In genomic region chr15:92907229-92907628, GRCh38 we compare ENCODE assay signal across 8 cellular contexts. TPM values are rescaled to one million over a fixed set of nuclear protein-coding genes. Genes with fewer than 3 reads are reported as not detected.
DNase-seq lines count a peak whose midpoint lies in the region; ATAC-seq and TF ChIP-seq lines count a peak whose summit lies in the region.

No MANE protein-coding gene starts in this region.

- H3K4me3 Mint-ChIP-seq in GM23338: peak overlapping the region; percentile 31; the same call in 2 of the 3 replicates

- H3K4me1 ChIP-seq in GM23338 (ENCODE audit: insufficient read depth): peaks cover 39% of the 10 kb centered on the region
- H3K4me1 ChIP-seq in skeletal muscle satellite cell (ENCODE audit: control insufficient read depth, insufficient read depth, low read length): peaks cover 61% of the 10 kb centered on the region

- H3K9me3 ChIP-seq in skeletal muscle satellite cell (replicated peaks; ENCODE audit: low read length): no peaks in the 10 kb centered on the region

- no peak overlapping the region for H2AFZ ChIP-seq in GM23338

- H3F3A ChIP-seq in GM23338 (replicated peaks; ENCODE audit: low read depth): no peaks in the 10 kb centered on the region

- no peaks in the 10 kb centered on the region for H3K36me3 ChIP-seq in GM23338 (ENCODE audit: insufficient read depth)
- H3K36me3 ChIP-seq in skeletal muscle satellite cell (ENCODE audit: insufficient read depth, low read length): peaks cover 24% of the 10 kb centered on the region

- H3K9ac ChIP-seq in skeletal muscle satellite cell (ENCODE audit: low read depth, low read length): peak overlapping the region; percentile 96

- no peak for DNase-seq in GM23338 (ENCODE audit: low spot score)
- DNase-seq in fibroblast of the aortic adventitia (ENCODE audit: low read depth): no peak
- no peak for DNase-seq in NOMO-1 treated with DMSO at 0.1 percent for 48 hours (lab: John Stamatoyannopoulos, UW; ENCODE audit: unreplicated experiment)
- DNase-seq in NCI-H1105 (lab: John Stamatoyannopoulos, UW): no peak

- H3K27me3 Mint-ChIP-seq in GM23338 (ENCODE audit: insufficient read depth, low read depth, poor library complexity): peaks cover 18% of the 10 kb centered on the region

- H3K4me1 Mint-ChIP-seq in GM23338: peaks cover 75% of the 10 kb centered on the region

- H3K9me3 Mint-ChIP-seq in GM23338: no peaks in the 10 kb centered on the region; the same call in 2 of the 3 replicates

- peaks cover 36% of the 10 kb centered on the region for H4K20me1 ChIP-seq in GM23338 (replicated peaks; ENCODE audit: insufficient read depth)

- H3K9me2 ChIP-seq in GM23338 (ENCODE audit: insufficient read depth): no peaks in the 10 kb centered on the region

- H3K36me3 Mint-ChIP-seq in GM23338 (ENCODE audit: low read depth): peaks cover 47% of the 10 kb centered on the region

- peak overlapping the region; percentile 78 for H3K27ac Mint-ChIP-seq in GM23338

- H3K4me3 ChIP-seq in GM23338: no peak overlapping the region
- peak overlapping the region; percentile 36 for H3K4me3 ChIP-seq in fibroblast of the aortic adventitia (ENCODE audit: low read depth, low read length)
- peak overlapping the region; percentile 67 for H3K4me3 ChIP-seq in skeletal muscle satellite cell (ENCODE audit: low read length)

- H3K4me2 ChIP-seq in GM23338: no peak overlapping the region
- peak overlapping the region; percentile 92 for H3K4me2 ChIP-seq in skeletal muscle satellite cell (ENCODE audit: low read length)

- no peaks in the 10 kb centered on the region for H3K27me3 ChIP-seq in GM23338 (ENCODE audit: insufficient read depth)
- no peaks in the 10 kb centered on the region for H3K27me3 ChIP-seq in skeletal muscle satellite cell (ENCODE audit: control insufficient read depth, insufficient read depth, low read length)

- ATAC-seq in GM23338 (no peak), GM19397 (IDR thresholded peaks at IDR 0.05; ENCODE audit: unreplicated experiment) (no peak), HG02798 (IDR thresholded peaks at IDR 0.05; ENCODE audit: poor library complexity, unreplicated experiment) (no peak)

- H3K27ac ChIP-seq in GM23338 (ENCODE audit: low read depth): no peak overlapping the region
- peak overlapping the region; percentile 96 for H3K27ac ChIP-seq in VCaP

- peaks cover 95% of the 10 kb centered on the region for H3K79me2 ChIP-seq in GM23338 (replicated peaks; ENCODE audit: insufficient read depth)

- TF ChIP-seq CTCF in GM23338 (conservative IDR thresholded peaks at IDR 0.05; ENCODE audit: low read depth in 2 of 2) (no peak), VCaP (conservative IDR thresholded peaks at IDR 0.05) (no peak), fibroblast of the aortic adventitia (IDR thresholded peaks at IDR 0.05; ENCODE audit: insufficient read depth, low read length) (no peak)

TF ChIP-seq in GM23338, 12 proteins besides CTCF, POLR2A, EP300 and RAD21 (continues in another document):
- TF ChIP-seq CREB1 (CRISPR knock-in tag; IDR thresholded peaks at IDR 0.05; ENCODE audit: low read depth) (no peak), EZH2phosphoT487 (IDR thresholded peaks at IDR 0.05; ENCODE audit: unreplicated experiment) (no peak), NANOG (IDR thresholded peaks at IDR 0.05; ENCODE audit: borderline replicate concordance) (no peak), STAT1 (IDR thresholded peaks at IDR 0.05; ENCODE audit: unreplicated experiment) (no peak), ZNF331 (CRISPR knock-in tag; IDR thresholded peaks at IDR 0.05; ENCODE audit: low read depth) (no peak), POLR2AphosphoS5 (IDR thresholded peaks at IDR 0.05; ENCODE audit: low read depth) (no peak), ZNF114 (CRISPR knock-in tag; IDR thresholded peaks at IDR 0.05) (no peak), ETS1 (IDR thresholded peaks at IDR 0.05) (no peak), ZNF462 (CRISPR knock-in tag; IDR thresholded peaks at IDR 0.05) (no peak), JUNB (IDR thresholded peaks at IDR 0.05; ENCODE audit: unreplicated experiment) (no peak)

RNA-seq across cellular contexts. Expression of gene CHD2, which starts 7.1 kb away (rescaled TPM):
- 108 and 119 TPM in 2 replicates for total RNA-seq in GM23338 (2014; rRNA removed; shearing (Covaris generic))
- polyA plus RNA-seq in GM23338 (2016; fragmentation: Nextera tagmentation; extraction: Ambion mirVana): 112 and 130 TPM in 2 replicates
- 83.7 and 253 TPM in 2 replicates for total RNA-seq in fibroblast of the aortic adventitia (ENCODE audit: low replicate concordance)
- 46.5 and 60.8 TPM in 2 replicates for total RNA-seq in skeletal muscle satellite cell (2012; rRNA removed)
